In the genomic region with DNA sequence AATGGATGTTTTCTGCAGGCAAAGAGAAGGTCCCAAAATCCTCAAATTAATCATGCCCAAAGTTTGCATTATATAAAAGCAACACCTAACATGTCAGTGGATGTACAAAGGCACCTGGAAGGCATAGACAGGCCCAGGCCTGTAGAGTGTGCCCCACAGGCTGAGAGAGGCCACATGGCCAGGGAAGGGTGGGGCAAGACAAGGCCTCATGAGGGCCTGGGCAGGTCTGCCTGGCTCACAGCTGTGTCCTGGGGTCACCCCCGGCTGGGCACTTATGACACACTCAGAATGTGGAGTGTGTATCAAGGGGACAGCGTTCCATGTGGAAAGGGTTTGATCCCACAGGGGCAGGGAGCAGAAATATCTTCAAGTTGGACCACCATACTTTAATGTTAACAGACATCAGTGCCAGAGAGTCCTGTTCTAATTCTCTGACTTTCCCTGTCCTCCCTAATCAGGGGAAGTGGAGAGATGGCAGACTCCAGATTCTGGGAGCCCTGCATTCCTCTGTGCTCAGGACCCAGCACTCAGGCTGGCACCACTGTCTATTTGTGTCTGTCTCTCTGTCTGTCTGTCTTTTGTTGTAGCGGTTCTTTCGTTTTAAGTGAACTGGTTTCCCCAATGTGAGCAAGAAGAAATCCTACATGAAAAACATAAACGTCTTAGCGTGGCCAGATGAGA, we compare ENCODE assay signal across 12 cellular contexts.
DNase-seq lines count a peak whose midpoint lies in the region; ATAC-seq, FAIRE-seq and TF ChIP-seq lines count a peak whose summit lies in the region.
"Had no signal": no experiment of that assay in that cellular context is flagged by ENCODE, and none has a peak within 500 bp of the region (broad histone marks: within the 10 kb centered on the region; RNA-seq: fewer than 3 reads in every experiment).

No MANE protein-coding gene starts in this region.

- peak in 1 of 2 experiments; percentile 36 for DNase-seq in A549 (ENCODE audit: low read depth in 1 of 2, low spot score in 1 of 2)
- no peak for DNase-seq in SJCRH30
- no peak for DNase-seq in esophagus muscularis mucosa (ENCODE audit: extremely low spot score)
- DNase-seq in prostate gland (ENCODE audit: low spot score) = peak; percentile 21
- no peak for DNase-seq in iPS-NIHi7 (ENCODE audit: extremely low spot score)
- no peak for DNase-seq in NCI-H1436 (lab: John Stamatoyannopoulos, UW)
- DNase-seq in small intestine = no peak
- DNase-seq in BE2C = no peak
- DNase-seq: activated CD4-positive, alpha-beta T cell treated with anti-CD3 and anti-CD28 coated beads, Interleukin-2, amount 10 ng/mL, durations not matched to agents 7 days and 5 days; substantia nigra; T-helper 17 cell had no signal

- 35% methylated on average over 6 of the region's 6 CpGs for WGBS in A549 (ENCODE audit: missing lambda C conversion rate)
- WGBS in esophagus muscularis mucosa = 64% methylated on average over 6 of the region's 6 CpGs
- WGBS in prostate gland = 52% methylated on average over 6 of the region's 6 CpGs
- 66 to 69% (median 68%) methylated on average over 6 of the region's 6 CpGs for WGBS in small intestine, 3 donors

- intact Hi-C loops in esophagus muscularis mucosa (cut with DNase I) (no loop called here), prostate gland (cut with DNase I) (no loop called here)

- H3K4me3 ChIP-seq in A549 (peak overlapping the region; percentile 4; the same call in 1 of the 3 replicates), SJCRH30 (no peak overlapping the region), esophagus muscularis mucosa (no peak overlapping the region), prostate gland (no peak overlapping the region), small intestine (ENCODE audit: low read depth in 1 of 2, low read length in 2 of 2) (no peak overlapping the region), BE2C (ENCODE audit: low read depth, low read length) (no peak overlapping the region)

- H3K4me1 ChIP-seq in A549 (peaks cover 38% of the 10 kb centered on the region), SJCRH30 (peaks cover 27% of the 10 kb centered on the region), esophagus muscularis mucosa (peaks cover 9 to 25% (median 12%) of the 10 kb centered on the region in 4 donors), prostate gland (replicated peaks) (no peaks in the 10 kb centered on the region), small intestine (ENCODE audit: control insufficient read depth in 2 of 2, insufficient read depth in 1 of 2, low read depth in 1 of 2, low read length in 1 of 2) (no peaks in the 10 kb centered on the region), BE2C (no peaks in the 10 kb centered on the region)

- FAIRE-seq in A549 (lab: Jason Lieb, UNC) (no peak), small intestine (lab: Jason Lieb, UNC) (no peak)

- TF ChIP-seq CTCF in A549 (IDR thresholded peaks at IDR 0.05) (no peak), esophagus muscularis mucosa (IDR thresholded peaks at IDR 0.05) (no peak), prostate gland (IDR thresholded peaks at IDR 0.05) (no peak), BE2C (IDR thresholded peaks at IDR 0.05; ENCODE audit: low read depth, low read length) (no peak)

- H3K9me3 ChIP-seq in A549 = no peaks in the 10 kb centered on the region
- H3K9me3 ChIP-seq in SJCRH30 (replicated peaks) = no peaks in the 10 kb centered on the region
- H3K9me3 ChIP-seq in esophagus muscularis mucosa = no peaks in the 10 kb centered on the region
- H3K9me3 ChIP-seq in prostate gland = no peaks in the 10 kb centered on the region
- H3K9me3 ChIP-seq in small intestine (ENCODE audit: control insufficient read depth, low read depth) = no peaks in the 10 kb centered on the region
- no peaks in the 10 kb centered on the region; the same call in 1 of the 2 replicates for H3K9me3 ChIP-seq in BE2C

- H3K27me3 ChIP-seq in SJCRH30 (no peaks in the 10 kb centered on the region), esophagus muscularis mucosa (peaks cover 0 to 16% (median 0%) of the 10 kb centered on the region in 4 donors), prostate gland (replicated peaks; ENCODE audit: insufficient read depth) (no peaks in the 10 kb centered on the region), small intestine (ENCODE audit: control insufficient read depth in 2 of 2, insufficient read depth in 2 of 2, low read length in 2 of 2) (no peaks in the 10 kb centered on the region), BE2C (no peaks in the 10 kb centered on the region)

- peak overlapping the region; percentile 55 for H3K4me2 ChIP-seq in A549
- H3K4me2 ChIP-seq: KMS-11 had no signal

- H3K36me3 ChIP-seq in SJCRH30 = no peaks in the 10 kb centered on the region
- no peaks in the 10 kb centered on the region for H3K36me3 ChIP-seq in esophagus muscularis mucosa
- H3K36me3 ChIP-seq in prostate gland = no peaks in the 10 kb centered on the region
- no peaks in the 10 kb centered on the region for H3K36me3 ChIP-seq in small intestine (ENCODE audit: control insufficient read depth in 2 of 2, insufficient read depth in 2 of 2, low read length in 2 of 2)
- no peaks in the 10 kb centered on the region for H3K36me3 ChIP-seq in BE2C

- POLR2A ChIA-PET in A549 (lab: Yijun Ruan, JAX) = interaction anchor here (1.1 to 3.1 kb wide), 6 partner anchors 13 to 283 kb away, joined by 3 to 20 read pairs (median 6); no protein-coding TSS in a partner anchor

- ATAC-seq in A549 = peak; percentile 55 to 60; a peak in 5 of 6 replicates
- ATAC-seq: T-helper 17 cell had no signal

- no peak for TF ChIP-seq POLR2A in A549 (IDR thresholded peaks at IDR 0.05; ENCODE audit: low read length)
- TF ChIP-seq POLR2A in esophagus muscularis mucosa (IDR thresholded peaks at IDR 0.05; ENCODE audit: low read depth) = no peak
- TF ChIP-seq POLR2A in prostate gland (IDR thresholded peaks at IDR 0.05) = no peak

- CTCF ChIA-PET in A549 (lab: Yijun Ruan, JAX) = interaction anchor here (7.9 kb wide), 1 partner anchor 71 kb away, joined by 51 read pairs; no protein-coding TSS in a partner anchor

- no peak for TF ChIP-seq RAD21 in A549 (conservative IDR thresholded peaks at IDR 0.05 in 1 of 2, IDR thresholded peaks at IDR 0.05 in 1 of 2)

- TF ChIP-seq EP300 in A549 (IDR thresholded peaks at IDR 0.05) (no peak), esophagus muscularis mucosa (IDR thresholded peaks at IDR 0.05) (no peak)

- H3K27ac ChIP-seq in A549 (peak overlapping the region; percentile 92 to 98), SJCRH30 (peak overlapping the region; percentile 32; the same call in 1 of the 2 replicates), esophagus muscularis mucosa (replicated peaks in 1 of 4) (peak overlapping the region; percentile 23 to 62 (median 43)), prostate gland (no peak overlapping the region), small intestine (ENCODE audit: low read depth in 1 of 2, low read length in 1 of 2) (no peak overlapping the region)
- H3K27ac ChIP-seq: KMS-11 had no signal

TF ChIP-seq in A549, 52 proteins besides CTCF, POLR2A, EP300 and RAD21 (continues in another document):
- TF ChIP-seq NFE2L2 (conservative IDR thresholded peaks at IDR 0.05; ENCODE audit: low read length) = no peak
- no peak for TF ChIP-seq FOXS1 (CRISPR knock-in tag; IDR thresholded peaks at IDR 0.05)
- TF ChIP-seq ZC3H11A (IDR thresholded peaks at IDR 0.05) = no peak
- no peak for TF ChIP-seq HEYL (CRISPR knock-in tag; IDR thresholded peaks at IDR 0.05)
- no peak for TF ChIP-seq NR3C1 (IDR thresholded peaks at IDR 0.05)
- TF ChIP-seq ZNF302 (CRISPR knock-in tag; IDR thresholded peaks at IDR 0.05) = no peak
- TF ChIP-seq, protein P1, sequence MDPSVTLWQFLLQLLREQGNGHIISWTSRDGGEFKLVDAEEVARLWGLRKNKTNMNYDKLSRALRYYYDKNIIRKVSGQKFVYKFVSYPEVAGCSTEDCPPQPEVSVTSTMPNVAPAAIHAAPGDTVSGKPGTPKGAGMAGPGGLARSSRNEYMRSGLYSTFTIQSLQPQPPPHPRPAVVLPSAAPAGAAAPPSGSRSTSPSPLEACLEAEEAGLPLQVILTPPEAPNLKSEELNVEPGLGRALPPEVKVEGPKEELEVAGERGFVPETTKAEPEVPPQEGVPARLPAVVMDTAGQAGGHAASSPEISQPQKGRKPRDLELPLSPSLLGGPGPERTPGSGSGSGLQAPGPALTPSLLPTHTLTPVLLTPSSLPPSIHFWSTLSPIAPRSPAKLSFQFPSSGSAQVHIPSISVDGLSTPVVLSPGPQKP (IDR thresholded peaks at IDR 0.05; ENCODE audit: low read depth, low read length) = no peak
- TF ChIP-seq, protein P2, sequence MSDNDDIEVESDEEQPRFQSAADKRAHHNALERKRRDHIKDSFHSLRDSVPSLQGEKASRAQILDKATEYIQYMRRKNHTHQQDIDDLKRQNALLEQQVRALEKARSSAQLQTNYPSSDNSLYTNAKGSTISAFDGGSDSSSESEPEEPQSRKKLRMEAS (IDR thresholded peaks at IDR 0.05) = peak; percentile 67
- TF ChIP-seq EHF (CRISPR knock-in tag; IDR thresholded peaks at IDR 0.05) = 0 out of 2 replicates have a peak, but pooled peaks have one; percentile 43
- TF ChIP-seq, protein P3, sequence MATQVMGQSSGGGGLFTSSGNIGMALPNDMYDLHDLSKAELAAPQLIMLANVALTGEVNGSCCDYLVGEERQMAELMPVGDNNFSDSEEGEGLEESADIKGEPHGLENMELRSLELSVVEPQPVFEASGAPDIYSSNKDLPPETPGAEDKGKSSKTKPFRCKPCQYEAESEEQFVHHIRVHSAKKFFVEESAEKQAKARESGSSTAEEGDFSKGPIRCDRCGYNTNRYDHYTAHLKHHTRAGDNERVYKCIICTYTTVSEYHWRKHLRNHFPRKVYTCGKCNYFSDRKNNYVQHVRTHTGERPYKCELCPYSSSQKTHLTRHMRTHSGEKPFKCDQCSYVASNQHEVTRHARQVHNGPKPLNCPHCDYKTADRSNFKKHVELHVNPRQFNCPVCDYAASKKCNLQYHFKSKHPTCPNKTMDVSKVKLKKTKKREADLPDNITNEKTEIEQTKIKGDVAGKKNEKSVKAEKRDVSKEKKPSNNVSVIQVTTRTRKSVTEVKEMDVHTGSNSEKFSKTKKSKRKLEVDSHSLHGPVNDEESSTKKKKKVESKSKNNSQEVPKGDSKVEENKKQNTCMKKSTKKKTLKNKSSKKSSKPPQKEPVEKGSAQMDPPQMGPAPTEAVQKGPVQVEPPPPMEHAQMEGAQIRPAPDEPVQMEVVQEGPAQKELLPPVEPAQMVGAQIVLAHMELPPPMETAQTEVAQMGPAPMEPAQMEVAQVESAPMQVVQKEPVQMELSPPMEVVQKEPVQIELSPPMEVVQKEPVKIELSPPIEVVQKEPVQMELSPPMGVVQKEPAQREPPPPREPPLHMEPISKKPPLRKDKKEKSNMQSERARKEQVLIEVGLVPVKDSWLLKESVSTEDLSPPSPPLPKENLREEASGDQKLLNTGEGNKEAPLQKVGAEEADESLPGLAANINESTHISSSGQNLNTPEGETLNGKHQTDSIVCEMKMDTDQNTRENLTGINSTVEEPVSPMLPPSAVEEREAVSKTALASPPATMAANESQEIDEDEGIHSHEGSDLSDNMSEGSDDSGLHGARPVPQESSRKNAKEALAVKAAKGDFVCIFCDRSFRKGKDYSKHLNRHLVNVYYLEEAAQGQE (IDR thresholded peaks at IDR 0.05) = no peak
- no peak for TF ChIP-seq MAZ (IDR thresholded peaks at IDR 0.05; ENCODE audit: borderline replicate concordance, low read depth, low read length)
- TF ChIP-seq ZSCAN20 (CRISPR knock-in tag; IDR thresholded peaks at IDR 0.05) = no peak

Comparison
In these comparisons a context has a peak if more than half of its experiments do, and no peak if none do; other contexts are left out.
1. H3K27ac ChIP-seq: peak in A549 (2 of 2), SJCRH30 (single experiment) and esophagus muscularis mucosa (4 of 4); none in prostate gland (0 of 2) and small intestine (0 of 2).